8 cellular contexts compared by ENCODE assay signal in the genomic region with DNA sequence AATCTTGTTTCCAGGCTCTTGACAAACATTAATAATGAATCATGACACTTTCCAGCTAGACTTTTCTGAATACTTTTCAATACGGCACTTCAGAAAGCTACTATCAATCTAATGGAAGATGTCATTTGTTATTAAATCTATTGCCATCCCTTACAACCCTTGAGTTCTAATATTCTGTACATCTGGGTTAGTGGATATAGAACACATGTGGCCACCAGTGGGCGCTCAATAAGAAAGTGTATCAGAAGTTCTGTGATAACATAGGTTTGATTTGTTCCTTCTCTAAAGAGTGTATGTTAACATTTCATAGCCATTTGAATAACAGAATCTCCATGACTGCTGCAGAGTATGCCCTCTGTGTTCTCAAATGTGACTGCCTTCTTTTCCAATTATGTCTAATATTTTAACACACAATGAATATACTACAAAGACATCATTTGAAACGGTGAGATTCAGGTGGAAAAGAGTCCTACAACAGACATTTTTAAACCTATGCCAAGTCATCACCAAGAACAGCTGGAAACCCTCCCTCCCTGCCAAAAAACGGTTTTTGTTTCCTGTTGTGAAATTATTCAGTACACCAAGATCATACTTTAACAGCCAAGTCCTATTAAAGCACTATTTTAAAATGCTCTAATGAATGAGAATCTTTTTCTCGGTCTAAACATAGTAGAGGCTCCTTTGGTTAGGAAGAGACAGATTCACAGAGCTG. TPM values are rescaled to one million over a fixed set of nuclear protein-coding genes. Genes with fewer than 3 reads are reported as not detected.
DNase-seq lines count a peak whose midpoint lies in the region; ATAC-seq and TF ChIP-seq lines count a peak whose summit lies in the region.

No MANE protein-coding gene starts in this region.

- CTCF ChIA-PET in Panc1 (lab: Charles Lee) = no interaction called here

- ATAC-seq in Panc1 = peak; percentile 65; the same call in 1 of the 2 replicates
- no peak for ATAC-seq in HG02763 (IDR thresholded peaks at IDR 0.05; ENCODE audit: unreplicated experiment)
- no peak for ATAC-seq in HG03196 (IDR thresholded peaks at IDR 0.05; ENCODE audit: unreplicated experiment)

- H3K27ac ChIP-seq in Panc1 (ENCODE audit: low read length) (no peak overlapping the region), stomach (no peak overlapping the region)

- H3K27me3 ChIP-seq in Panc1 (ENCODE audit: control insufficient read depth, insufficient read depth, low read length) (peaks cover 5% of the 10 kb centered on the region; the same call in 1 of the 2 replicates), stomach (peaks cover 0 to 5% (median 0%) of the 10 kb centered on the region in 3 donors)

- no peak for TF ChIP-seq EP300 in stomach (IDR thresholded peaks at IDR 0.05)

- POLR2A ChIA-PET in Panc1 (lab: Charles Lee) = no interaction called here

- H3K4me1 ChIP-seq in Panc1 (ENCODE audit: control insufficient read depth, insufficient read depth, low read length) (no peaks in the 10 kb centered on the region), stomach (peaks cover 6 to 16% (median 9%) of the 10 kb centered on the region in 4 donors)

- in situ Hi-C loops in Panc1 (cut with HindIII; ENCODE audit: low pct_unique_long_range_greater_than_20kb, low sequenced_read_pairs) (no loop called here), astrocyte of the cerebellum (cut with HindIII; ENCODE audit: low sequenced_read_pairs) (no loop called here)

- WGBS in stomach, 5 donors = 32 to 46% (median 41%) methylated on average over 5 of the region's 5 CpGs

- TF ChIP-seq POLR2A in stomach (IDR thresholded peaks at IDR 0.05) = no peak

- DNase-seq in A172 (ENCODE audit: low spot score) = peak; percentile 20
- DNase-seq in GM10266 (ENCODE audit: extremely low spot score) = no peak
- peak; percentile 12 for DNase-seq in Panc1 (ENCODE audit: low read depth, low spot score)
- DNase-seq in astrocyte of the cerebellum (ENCODE audit: low read depth) = peak; percentile 18
- peak; percentile 39 for DNase-seq in kidney tubule cell (ENCODE audit: low spot score)
- DNase-seq in stomach = peak; percentile 66

- H3K4me3 ChIP-seq in Panc1 (ENCODE audit: low read depth in 2 of 2, low read length in 2 of 2) = no peak overlapping the region
- no peak overlapping the region for H3K4me3 ChIP-seq in astrocyte of the cerebellum (ENCODE audit: low read depth, low read length)
- H3K4me3 ChIP-seq in stomach = no peak overlapping the region

- intact Hi-C loops in Panc1 (cut with micrococcal nuclease; ENCODE audit: unreplicated experiment) (loop anchor here (5.0 kb wide), 1 partner anchor 139 kb away; no protein-coding TSS in a partner anchor), stomach (cut with DNase I; ENCODE audit: low total_unique reads) (no loop called here)

- H3K36me3 ChIP-seq in Panc1 (ENCODE audit: control insufficient read depth, insufficient read depth, low read length) (no peaks in the 10 kb centered on the region), stomach (no peaks in the 10 kb centered on the region)

- H3K9me3 ChIP-seq in Panc1 (ENCODE audit: control insufficient read depth, insufficient read depth, low read depth, low read length) (no peaks in the 10 kb centered on the region), stomach (no peaks in the 10 kb centered on the region)

- TF ChIP-seq CTCF in GM10266 (IDR thresholded peaks at IDR 0.05; ENCODE audit: control insufficient read depth, insufficient read depth, low read depth, missing control alignments) = peak; percentile 72
- TF ChIP-seq CTCF in Panc1 (IDR thresholded peaks at IDR 0.05) = peak; percentile 73; the same call in 1 of the 2 replicates
- peak; percentile 71 for TF ChIP-seq CTCF in astrocyte of the cerebellum (IDR thresholded peaks at IDR 0.05; ENCODE audit: low read depth, low read length, missing control alignments)
- TF ChIP-seq CTCF in stomach (IDR thresholded peaks at IDR 0.05) = peak in 3 of 7 experiments; percentile 47 to 54 (median 51)

- BruUV-seq in Panc1 (replicated peaks; lab: Mats Ljungman, UMichigan) = no TSS peak

RNA-seq across cellular contexts. Expression of a gene that starts 22.2 kb away (rescaled TPM):
- total RNA-seq in A172 (2014; rRNA removed; shearing (Covaris generic)) = not detected in 2 replicates
- total RNA-seq in Panc1 (2021; ENCODE audit: unreplicated experiment) (0.98 TPM), stomach (1 to 10 TPM in 2 of 5 donors, under 1 TPM in 1, not detected in 2; 0.45 to 4.4 (median 1.8) TPM)
- not detected for polyA plus RNA-seq in Panc1 (2012; ENCODE audit: insufficient read length)
- polyA plus RNA-seq in stomach = 1 to 10 TPM in 1 of 3 donors, under 1 TPM in 2; 0.15 to 3.5 (median 0.25) TPM
